In the genomic region with DNA sequence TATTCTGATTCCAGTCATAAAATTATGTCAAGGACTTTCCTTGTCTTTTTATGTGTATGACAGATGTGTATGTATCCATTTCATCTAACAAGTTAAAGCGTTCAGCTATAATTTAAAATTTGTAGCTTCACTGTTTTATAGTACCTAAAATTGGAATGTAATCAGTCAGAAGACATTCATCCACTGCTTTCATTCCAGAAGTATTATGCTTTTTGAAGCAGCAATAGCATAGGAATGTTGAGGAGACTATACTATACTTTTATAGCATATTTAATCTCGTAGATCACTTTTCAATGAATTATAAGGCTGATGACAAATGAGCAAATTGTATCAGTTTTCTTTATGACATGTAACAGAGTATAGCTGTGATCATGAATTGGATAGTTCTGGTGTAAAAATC, we compare ENCODE assay signal across 29 cellular contexts. TPM values are rescaled to one million over a fixed set of nuclear protein-coding genes. Genes with fewer than 3 reads are reported as not detected.
"Had no signal": no experiment of that assay in that cellular context is flagged by ENCODE, and none has a peak within 500 bp of the region (broad histone marks: within the 10 kb centered on the region; RNA-seq: fewer than 3 reads in every experiment).

No MANE protein-coding gene starts in this region.

- H3K9ac ChIP-seq: neural progenitor cell had no signal

- H3K36me3 ChIP-seq: colonic mucosa, left lung, neural progenitor cell, ovary, spleen, upper lobe of left lung had no signal

- H2AFZ ChIP-seq: neural progenitor cell had no signal

- H3K27ac ChIP-seq: colonic mucosa, esophagus muscularis mucosa, foreskin keratinocyte, heart right ventricle, left lung, neural progenitor cell, ovary, psoas muscle, sigmoid colon, skin epidermis, spleen, testis, tibial nerve, upper lobe of left lung had no signal

- H3K27ac Mint-ChIP-seq: dendritic cell treated with granulocyte-macrophage colony-stimulating factor and Interleukin-4, amounts not matched to agents 40 ng/mL and 50 ng/mL, for 4 days; naive thymus-derived CD4-positive, alpha-beta T cell; nephron; neural progenitor cell; stimulated activated memory B cell treated with anti-CD40 and anti-IgM and Interleukin-4, amounts not matched to agents 10 μg/mL and 1 μg/mL and 100 μg/mL, for 72 hours had no signal

- H3K4me3 Mint-ChIP-seq: dendritic cell treated with granulocyte-macrophage colony-stimulating factor and Interleukin-4, amounts not matched to agents 40 ng/mL and 50 ng/mL, for 4 days; naive thymus-derived CD4-positive, alpha-beta T cell; nephron; neural progenitor cell; stimulated activated memory B cell treated with anti-CD40 and anti-IgM and Interleukin-4, amounts not matched to agents 10 μg/mL and 1 μg/mL and 100 μg/mL, for 72 hours had no signal

- H3K4me1 ChIP-seq: colonic mucosa, foreskin keratinocyte, left lung, neural progenitor cell, psoas muscle, sigmoid colon, spleen, testis, tibial nerve, upper lobe of left lung had no signal

- H3K4me2 ChIP-seq: neural progenitor cell had no signal

- H3K4me3 ChIP-seq: colonic mucosa, esophagus muscularis mucosa, heart right ventricle, left lung, neural progenitor cell, ovary, psoas muscle, sigmoid colon, skin epidermis, spleen, testis, tibial nerve, upper lobe of left lung had no signal

- DNase-seq: colonic mucosa; effector memory CD4-positive, alpha-beta T cell; foreskin keratinocyte; glutamatergic neuron; heart right ventricle; hippocampal formation; left cardiac atrium; left lung; mesenchymal stem cell; midbrain; naive thymus-derived CD4-positive, alpha-beta T cell; ovary; posterior cingulate gyrus; psoas muscle; right cardiac atrium; sigmoid colon; spleen; stimulated activated CD4-positive, alpha-beta T cell treated with anti-CD3 and anti-CD28 coated beads, Interleukin-4, amount 100 ng/mL, for 4 hours; stimulated activated naive CD8-positive, alpha-beta T cell treated with anti-CD3 and anti-CD28 coated beads, Interleukin-15, Interleukin-2, amounts not matched to agents 100 U/mL and 50 U/mL, for 24 hours; substantia nigra; testis; upper lobe of left lung had no signal

- H3K4me1 Mint-ChIP-seq: nephron, neural progenitor cell had no signal

- H3K9me3 ChIP-seq: colonic mucosa, testis had no signal

- H3K27me3 ChIP-seq: colonic mucosa, esophagus muscularis mucosa, foreskin keratinocyte, neural progenitor cell, ovary, sigmoid colon, testis, tibial nerve, upper lobe of left lung had no signal

- ATAC-seq: foreskin keratinocyte; heart right ventricle; left cardiac atrium; left lung; naive thymus-derived CD4-positive, alpha-beta T cell; psoas muscle; right cardiac atrium; stimulated activated memory B cell treated with anti-CD40 and anti-IgM and Interleukin-4, amounts not matched to agents 10 μg/mL and 1 μg/mL and 100 μg/mL, for 72 hours; stimulated activated naive CD8-positive, alpha-beta T cell treated with anti-CD3 and anti-CD28 coated beads, Interleukin-15, Interleukin-2, amounts not matched to agents 100 U/mL and 50 U/mL, for 24 hours had no signal

RNA-seq across cellular contexts. Expression of a gene that starts 6.9 kb away (rescaled TPM):
- polyA plus RNA-seq: naive thymus-derived CD4-positive, alpha-beta T cell had no signal

RNA-seq across cellular contexts. Expression of a gene that starts 16.4 kb away (rescaled TPM):
- polyA plus RNA-seq: naive thymus-derived CD4-positive, alpha-beta T cell had no signal

RNA-seq across cellular contexts. Expression of a gene that starts 19.7 kb away (rescaled TPM):
- polyA plus RNA-seq: naive thymus-derived CD4-positive, alpha-beta T cell had no signal
